In the genomic region with DNA sequence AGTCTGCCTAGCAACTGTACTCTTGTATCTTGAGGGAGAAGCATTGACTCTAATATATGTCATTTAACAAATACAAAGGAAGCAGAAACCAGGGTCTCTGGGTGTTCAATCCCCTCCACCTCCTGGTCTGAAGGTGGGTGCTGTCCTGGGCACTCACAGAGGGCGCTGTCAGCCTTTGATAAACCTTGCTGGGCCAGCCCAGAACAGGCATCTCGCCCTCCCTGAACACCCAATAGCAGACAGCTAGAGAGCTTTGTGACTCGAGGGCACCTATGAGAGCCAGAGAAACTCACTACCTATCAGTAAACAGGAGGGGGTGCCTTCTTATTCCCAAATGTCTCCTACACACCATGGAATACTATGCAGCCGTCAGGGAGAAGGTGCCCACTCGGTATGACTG, we compare ENCODE assay signal across 2 cellular contexts.
TF ChIP-seq lines count a peak whose summit lies in the region.

No MANE protein-coding gene starts in this region.

TF ChIP-seq in GM23338, 12 proteins besides CTCF, POLR2A, EP300 and RAD21 (continued from another document and continues in another):
- TF ChIP-seq ZNF462 (CRISPR knock-in tag; IDR thresholded peaks at IDR 0.05) (no peak), ZNF331 (CRISPR knock-in tag; IDR thresholded peaks at IDR 0.05; ENCODE audit: low read depth) (no peak), ZNF114 (CRISPR knock-in tag; IDR thresholded peaks at IDR 0.05) (no peak), JUNB (IDR thresholded peaks at IDR 0.05; ENCODE audit: unreplicated experiment) (no peak), NANOG (IDR thresholded peaks at IDR 0.05; ENCODE audit: borderline replicate concordance) (no peak), POLR2AphosphoS5 (IDR thresholded peaks at IDR 0.05; ENCODE audit: low read depth) (no peak), CREB1 (CRISPR knock-in tag; IDR thresholded peaks at IDR 0.05; ENCODE audit: low read depth) (no peak), EZH2 (IDR thresholded peaks at IDR 0.05; ENCODE audit: low read depth, unreplicated experiment) (no peak)
- TF ChIP-seq, protein P1, sequence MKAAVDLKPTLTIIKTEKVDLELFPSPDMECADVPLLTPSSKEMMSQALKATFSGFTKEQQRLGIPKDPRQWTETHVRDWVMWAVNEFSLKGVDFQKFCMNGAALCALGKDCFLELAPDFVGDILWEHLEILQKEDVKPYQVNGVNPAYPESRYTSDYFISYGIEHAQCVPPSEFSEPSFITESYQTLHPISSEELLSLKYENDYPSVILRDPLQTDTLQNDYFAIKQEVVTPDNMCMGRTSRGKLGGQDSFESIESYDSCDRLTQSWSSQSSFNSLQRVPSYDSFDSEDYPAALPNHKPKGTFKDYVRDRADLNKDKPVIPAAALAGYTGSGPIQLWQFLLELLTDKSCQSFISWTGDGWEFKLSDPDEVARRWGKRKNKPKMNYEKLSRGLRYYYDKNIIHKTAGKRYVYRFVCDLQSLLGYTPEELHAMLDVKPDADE (IDR thresholded peaks at IDR 0.05), result no peak
- TF ChIP-seq, protein P2, sequence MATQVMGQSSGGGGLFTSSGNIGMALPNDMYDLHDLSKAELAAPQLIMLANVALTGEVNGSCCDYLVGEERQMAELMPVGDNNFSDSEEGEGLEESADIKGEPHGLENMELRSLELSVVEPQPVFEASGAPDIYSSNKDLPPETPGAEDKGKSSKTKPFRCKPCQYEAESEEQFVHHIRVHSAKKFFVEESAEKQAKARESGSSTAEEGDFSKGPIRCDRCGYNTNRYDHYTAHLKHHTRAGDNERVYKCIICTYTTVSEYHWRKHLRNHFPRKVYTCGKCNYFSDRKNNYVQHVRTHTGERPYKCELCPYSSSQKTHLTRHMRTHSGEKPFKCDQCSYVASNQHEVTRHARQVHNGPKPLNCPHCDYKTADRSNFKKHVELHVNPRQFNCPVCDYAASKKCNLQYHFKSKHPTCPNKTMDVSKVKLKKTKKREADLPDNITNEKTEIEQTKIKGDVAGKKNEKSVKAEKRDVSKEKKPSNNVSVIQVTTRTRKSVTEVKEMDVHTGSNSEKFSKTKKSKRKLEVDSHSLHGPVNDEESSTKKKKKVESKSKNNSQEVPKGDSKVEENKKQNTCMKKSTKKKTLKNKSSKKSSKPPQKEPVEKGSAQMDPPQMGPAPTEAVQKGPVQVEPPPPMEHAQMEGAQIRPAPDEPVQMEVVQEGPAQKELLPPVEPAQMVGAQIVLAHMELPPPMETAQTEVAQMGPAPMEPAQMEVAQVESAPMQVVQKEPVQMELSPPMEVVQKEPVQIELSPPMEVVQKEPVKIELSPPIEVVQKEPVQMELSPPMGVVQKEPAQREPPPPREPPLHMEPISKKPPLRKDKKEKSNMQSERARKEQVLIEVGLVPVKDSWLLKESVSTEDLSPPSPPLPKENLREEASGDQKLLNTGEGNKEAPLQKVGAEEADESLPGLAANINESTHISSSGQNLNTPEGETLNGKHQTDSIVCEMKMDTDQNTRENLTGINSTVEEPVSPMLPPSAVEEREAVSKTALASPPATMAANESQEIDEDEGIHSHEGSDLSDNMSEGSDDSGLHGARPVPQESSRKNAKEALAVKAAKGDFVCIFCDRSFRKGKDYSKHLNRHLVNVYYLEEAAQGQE (IDR thresholded peaks at IDR 0.05; ENCODE audit: unreplicated experiment), result no peak

TF ChIP-seq in WTC11, 78 proteins besides CTCF, POLR2A, EP300 and RAD21 (continued from another document):
- TF ChIP-seq IRF1 (CRISPR knock-in tag; IDR thresholded peaks at IDR 0.05), result no peak
- no peak for TF ChIP-seq ZBTB21 (CRISPR knock-in tag; IDR thresholded peaks at IDR 0.05; ENCODE audit: borderline replicate concordance)
- TF ChIP-seq HMGA2 (CRISPR knock-in tag; IDR thresholded peaks at IDR 0.05), result no peak
- TF ChIP-seq SP1 (CRISPR knock-in tag; conservative IDR thresholded peaks at IDR 0.05), result no peak
- TF ChIP-seq ZNF317 (CRISPR knock-in tag; IDR thresholded peaks at IDR 0.05; ENCODE audit: borderline replicate concordance, low read depth), result no peak
